ENCODE assay signal across 8 cellular contexts in the genomic region with DNA sequence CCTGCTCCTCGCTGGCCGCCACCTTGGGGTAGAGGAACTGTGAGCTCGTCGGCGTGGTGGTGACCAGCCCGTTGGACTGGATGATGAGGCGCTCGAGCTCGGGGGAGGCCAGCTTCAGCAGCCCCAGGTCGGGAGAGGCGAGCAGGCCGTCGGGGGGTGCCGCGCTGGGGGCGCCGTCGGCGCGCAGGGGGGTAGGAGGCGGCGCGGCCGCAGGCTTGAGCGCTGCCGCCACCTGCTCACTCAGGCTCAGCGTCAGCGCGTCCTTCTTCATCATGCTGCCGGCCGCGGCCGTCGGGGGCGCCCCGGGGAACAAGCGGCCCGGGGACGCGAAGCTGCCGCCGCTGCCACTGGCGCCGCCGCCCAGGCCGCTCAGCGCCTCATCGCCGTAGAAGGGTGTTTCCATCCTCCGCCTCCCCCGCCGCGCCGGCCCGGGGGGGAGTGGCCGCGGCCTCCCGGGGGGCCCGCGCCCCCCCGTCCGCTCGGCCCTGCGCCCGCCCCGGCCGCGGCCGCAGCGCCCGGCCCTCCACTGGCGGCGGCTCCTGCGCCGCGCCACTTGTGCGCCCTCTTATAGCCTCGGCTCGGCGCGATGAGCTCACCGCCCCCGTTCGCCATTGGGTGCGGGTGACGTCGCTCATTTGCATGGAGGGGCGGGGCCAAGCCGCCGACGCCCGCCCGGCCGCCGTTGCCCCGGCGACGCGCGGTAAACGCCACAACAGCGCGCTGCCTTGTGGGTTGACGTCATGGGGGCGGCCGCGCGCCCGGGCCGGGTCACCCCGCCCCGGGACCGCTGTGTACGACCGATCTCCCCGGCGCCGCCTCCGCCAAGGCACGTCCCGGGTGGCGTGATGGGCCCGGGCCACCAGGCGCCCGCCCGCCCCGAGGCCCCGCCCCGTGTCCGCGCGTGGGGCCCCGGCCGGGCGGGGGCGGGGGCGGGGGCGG. TPM values are rescaled to one million over a fixed set of nuclear protein-coding genes. Genes with fewer than 3 reads are reported as not detected.
DNase-seq lines count a peak whose midpoint lies in the region; ATAC-seq, FAIRE-seq and TF ChIP-seq lines count a peak whose summit lies in the region.

A gene (minus strand): TSS at position 541 of the 939 bp plus-strand sequence. CDS start 138 bp downstream, at position 403.

- no peaks in the 10 kb centered on the region for H3K27me3 ChIP-seq in iPS DF 6.9 (ENCODE audit: control insufficient read depth, insufficient read depth, low read length)
- H3K27me3 ChIP-seq in gastrocnemius medialis: no peaks in the 10 kb centered on the region

- CTCF ChIA-PET in A549 (lab: Yijun Ruan, JAX): interaction anchor here (0.9 to 10.2 kb wide), 11 partner anchors 10 to 138 kb away, joined by 3 to 158 read pairs (median 4); a partner anchor contains a TSS

- peak; percentile 92 for TF ChIP-seq POLR2A in A549 (IDR thresholded peaks at IDR 0.05; ENCODE audit: low read length)
- TF ChIP-seq POLR2A in GM18526 (IDR thresholded peaks at IDR 0.05; ENCODE audit: extremely low read depth, insufficient read length): peak; percentile 99
- peak; percentile 99 for TF ChIP-seq POLR2A in gastrocnemius medialis (IDR thresholded peaks at IDR 0.05)

- peak within 1 kb of the TSS; percentile 90 to 95 (median 93) for H3K4me3 Mint-ChIP-seq in brain

- H3K27me3 Mint-ChIP-seq in brain: peaks cover 13% of the 10 kb centered on the region

- peaks cover 28% of the 10 kb centered on the region for H3K36me3 Mint-ChIP-seq in brain

- peak within 1 kb of the TSS; percentile 98 to 100 (median 99) for H3K27ac Mint-ChIP-seq in brain

- H3K4me1 Mint-ChIP-seq in brain: peaks cover 51% of the 10 kb centered on the region

- H3K4me3 ChIP-seq in A549 (peak within 1 kb of the TSS; percentile 97), iPS DF 6.9 (ENCODE audit: low read length) (peak within 1 kb of the TSS; percentile 75), gastrocnemius medialis (peak within 1 kb of the TSS; percentile 78 to 98 (median 90))

- intact Hi-C loops in gastrocnemius medialis (cut with DNase I; ENCODE audit: low total_unique reads): loop anchor here (1.0 to 5.0 kb wide), 4 partner anchors 11 to 274 kb away; a partner anchor contains a TSS

- FAIRE-seq in A549 (lab: Jason Lieb, UNC): no peak

- ATAC-seq in A549: peak; percentile 64 to 72
- peak; percentile 50 for ATAC-seq in HG03064 (IDR thresholded peaks at IDR 0.05; ENCODE audit: low read depth, unreplicated experiment)
- ATAC-seq in gastrocnemius medialis: peak; percentile 60 to 66

- no peaks in the 10 kb centered on the region; the same call in 1 of the 2 replicates for H3K36me3 ChIP-seq in iPS DF 6.9 (ENCODE audit: control insufficient read depth, insufficient read depth, low read length)
- peaks cover 0 to 4% of the 10 kb centered on the region in 2 donors for H3K36me3 ChIP-seq in gastrocnemius medialis

- TF ChIP-seq EP300 in A549 (IDR thresholded peaks at IDR 0.05): no peak

- TF ChIP-seq RAD21 in A549 (conservative IDR thresholded peaks at IDR 0.05 in 1 of 2, IDR thresholded peaks at IDR 0.05 in 1 of 2): no peak

- peaks cover 26% of the 10 kb centered on the region for H3K4me1 ChIP-seq in A549
- peaks cover 2% of the 10 kb centered on the region; the same call in 1 of the 2 replicates for H3K4me1 ChIP-seq in iPS DF 6.9 (ENCODE audit: control insufficient read depth, insufficient read depth, low read length)
- H3K4me1 ChIP-seq in gastrocnemius medialis: peaks cover 22 to 37% of the 10 kb centered on the region in 2 donors

- H3K27ac ChIP-seq in A549: peak within 1 kb of the TSS; percentile 96 to 99
- H3K27ac ChIP-seq in iPS DF 6.9 (ENCODE audit: low read length): peak within 1 kb of the TSS; percentile 61
- H3K27ac ChIP-seq in gastrocnemius medialis: peak within 1 kb of the TSS; percentile 99 to 100 (median 100)

- in situ Hi-C loops in gastrocnemius medialis (cut with MboI; ENCODE audit: low sequenced_read_pairs in 4 of 4): no loop called here

- DNase-seq in A549 (ENCODE audit: low read depth in 1 of 2, low spot score in 1 of 2): peak; percentile 62 to 98
- peak; percentile 94 for DNase-seq in NCI-H2107 treated with DMSO at 0.1 percent for 48 hours (lab: John Stamatoyannopoulos, UW; ENCODE audit: unreplicated experiment)
- peak; percentile 99 for DNase-seq in UCSD-AML1 (lab: John Stamatoyannopoulos, UW; ENCODE audit: unreplicated experiment)
- no peak for DNase-seq in iPS DF 6.9 (ENCODE audit: low read depth, low spot score)
- DNase-seq in gastrocnemius medialis: peak; percentile 95 to 97

- TF ChIP-seq CTCF in A549 (IDR thresholded peaks at IDR 0.05): no peak
- TF ChIP-seq CTCF in brain (conservative IDR thresholded peaks at IDR 0.05): no peak
- peak in 1 of 5 experiments; percentile 7 for TF ChIP-seq CTCF in gastrocnemius medialis (IDR thresholded peaks at IDR 0.05 in 4 of 5, conservative IDR thresholded peaks at IDR 0.05 in 1 of 5)

- peak within 1 kb of the TSS; percentile 86 for H3K4me2 ChIP-seq in A549

- POLR2A ChIA-PET in A549 (lab: Yijun Ruan, JAX): interaction anchor here (0.5 to 5.8 kb wide), 38 partner anchors 9 to 172 kb away, joined by 3 to 235 read pairs (median 6); a partner anchor contains a TSS

- H3K9me3 Mint-ChIP-seq in brain: peaks cover 0 to 12% (median 5%) of the 10 kb centered on the region in 5 experiments

- H3K9me3 ChIP-seq in A549: no peaks in the 10 kb centered on the region
- H3K9me3 ChIP-seq in iPS DF 6.9 (ENCODE audit: control insufficient read depth, insufficient read depth, low read length): no peaks in the 10 kb centered on the region
- no peaks in the 10 kb centered on the region for H3K9me3 ChIP-seq in gastrocnemius medialis

- WGBS in A549 (ENCODE audit: missing lambda C conversion rate): no CpG with 5 or more reads among the region's 138 CpGs
- no CpG with 5 or more reads among the region's 138 CpGs for WGBS in iPS DF 6.9 (ENCODE audit: insufficient coverage, insufficient read length)

TF ChIP-seq in A549, 52 proteins besides CTCF, POLR2A, EP300 and RAD21 (continues in another document):
- TF ChIP-seq, protein P1, sequence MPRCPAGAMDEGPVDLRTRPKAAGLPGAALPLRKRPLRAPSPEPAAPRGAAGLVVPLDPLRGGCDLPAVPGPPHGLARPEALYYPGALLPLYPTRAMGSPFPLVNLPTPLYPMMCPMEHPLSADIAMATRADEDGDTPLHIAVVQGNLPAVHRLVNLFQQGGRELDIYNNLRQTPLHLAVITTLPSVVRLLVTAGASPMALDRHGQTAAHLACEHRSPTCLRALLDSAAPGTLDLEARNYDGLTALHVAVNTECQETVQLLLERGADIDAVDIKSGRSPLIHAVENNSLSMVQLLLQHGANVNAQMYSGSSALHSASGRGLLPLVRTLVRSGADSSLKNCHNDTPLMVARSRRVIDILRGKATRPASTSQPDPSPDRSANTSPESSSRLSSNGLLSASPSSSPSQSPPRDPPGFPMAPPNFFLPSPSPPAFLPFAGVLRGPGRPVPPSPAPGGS (IDR thresholded peaks at IDR 0.05): peak; percentile 89; the same call in 2 of the 3 replicates
- no peak for TF ChIP-seq MAZ (IDR thresholded peaks at IDR 0.05; ENCODE audit: borderline replicate concordance, low read depth, low read length)
- TF ChIP-seq FOSB (CRISPR knock-in tag; IDR thresholded peaks at IDR 0.05): no peak
- no peak for TF ChIP-seq FOXS1 (CRISPR knock-in tag; IDR thresholded peaks at IDR 0.05)
- TF ChIP-seq, protein P2, sequence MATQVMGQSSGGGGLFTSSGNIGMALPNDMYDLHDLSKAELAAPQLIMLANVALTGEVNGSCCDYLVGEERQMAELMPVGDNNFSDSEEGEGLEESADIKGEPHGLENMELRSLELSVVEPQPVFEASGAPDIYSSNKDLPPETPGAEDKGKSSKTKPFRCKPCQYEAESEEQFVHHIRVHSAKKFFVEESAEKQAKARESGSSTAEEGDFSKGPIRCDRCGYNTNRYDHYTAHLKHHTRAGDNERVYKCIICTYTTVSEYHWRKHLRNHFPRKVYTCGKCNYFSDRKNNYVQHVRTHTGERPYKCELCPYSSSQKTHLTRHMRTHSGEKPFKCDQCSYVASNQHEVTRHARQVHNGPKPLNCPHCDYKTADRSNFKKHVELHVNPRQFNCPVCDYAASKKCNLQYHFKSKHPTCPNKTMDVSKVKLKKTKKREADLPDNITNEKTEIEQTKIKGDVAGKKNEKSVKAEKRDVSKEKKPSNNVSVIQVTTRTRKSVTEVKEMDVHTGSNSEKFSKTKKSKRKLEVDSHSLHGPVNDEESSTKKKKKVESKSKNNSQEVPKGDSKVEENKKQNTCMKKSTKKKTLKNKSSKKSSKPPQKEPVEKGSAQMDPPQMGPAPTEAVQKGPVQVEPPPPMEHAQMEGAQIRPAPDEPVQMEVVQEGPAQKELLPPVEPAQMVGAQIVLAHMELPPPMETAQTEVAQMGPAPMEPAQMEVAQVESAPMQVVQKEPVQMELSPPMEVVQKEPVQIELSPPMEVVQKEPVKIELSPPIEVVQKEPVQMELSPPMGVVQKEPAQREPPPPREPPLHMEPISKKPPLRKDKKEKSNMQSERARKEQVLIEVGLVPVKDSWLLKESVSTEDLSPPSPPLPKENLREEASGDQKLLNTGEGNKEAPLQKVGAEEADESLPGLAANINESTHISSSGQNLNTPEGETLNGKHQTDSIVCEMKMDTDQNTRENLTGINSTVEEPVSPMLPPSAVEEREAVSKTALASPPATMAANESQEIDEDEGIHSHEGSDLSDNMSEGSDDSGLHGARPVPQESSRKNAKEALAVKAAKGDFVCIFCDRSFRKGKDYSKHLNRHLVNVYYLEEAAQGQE (IDR thresholded peaks at IDR 0.05): 0 out of 2 replicates have a peak, but pooled peaks have one; percentile 14
- no peak for TF ChIP-seq GATA3 (IDR thresholded peaks at IDR 0.05; ENCODE audit: borderline replicate concordance)
- peak; percentile 87 to 97 for TF ChIP-seq JUN (IDR thresholded peaks at IDR 0.05)
- TF ChIP-seq JUNB (IDR thresholded peaks at IDR 0.05): peak; percentile 27; the same call in 1 of the 2 replicates
- TF ChIP-seq, protein P3, sequence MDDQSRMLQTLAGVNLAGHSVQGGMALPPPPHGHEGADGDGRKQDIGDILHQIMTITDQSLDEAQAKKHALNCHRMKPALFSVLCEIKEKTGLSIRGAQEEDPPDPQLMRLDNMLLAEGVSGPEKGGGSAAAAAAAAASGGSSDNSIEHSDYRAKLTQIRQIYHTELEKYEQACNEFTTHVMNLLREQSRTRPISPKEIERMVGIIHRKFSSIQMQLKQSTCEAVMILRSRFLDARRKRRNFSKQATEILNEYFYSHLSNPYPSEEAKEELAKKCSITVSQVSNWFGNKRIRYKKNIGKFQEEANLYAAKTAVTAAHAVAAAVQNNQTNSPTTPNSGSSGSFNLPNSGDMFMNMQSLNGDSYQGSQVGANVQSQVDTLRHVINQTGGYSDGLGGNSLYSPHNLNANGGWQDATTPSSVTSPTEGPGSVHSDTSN (IDR thresholded peaks at IDR 0.05): peak; percentile 82; the same call in 1 of the 2 replicates

RNA-seq across cellular contexts. Expression of the gene that starts here (rescaled TPM):
- polyA plus RNA-seq in A549 (2011; rRNA removed): 52.9 and 68.9 TPM in 2 replicates
- polyA plus RNA-seq in A549 (2012; cell fraction: cytosol; rRNA removed): 96.0 and 202 TPM in 2 replicates
- 69.5 and 147 TPM in 2 replicates for polyA plus RNA-seq in A549 (2012; cell fraction: nucleus; rRNA removed)
- polyA plus RNA-seq in A549 (2017; fragmentation: RNase III; extraction: RNeasy Plus Mini Kit Qiagen cat#74134 plus additional on column Dnase treatment): 52.6 to 70.4 TPM (median 65.1 TPM) in 3 replicates
- 23.0 and 35.5 TPM in 2 replicates for polyA minus RNA-seq in A549 (2011; rRNA and poly(A)+ RNA removed)
- polyA plus RNA-seq in brain (ENCODE audit: insufficient read depth, low read depth, low replicate concordance): 159 TPM
- 100 to 1,000 TPM in 3 of 4 donors, 10 to 100 TPM in 1; 67.2 to 258 (median 221) TPM for total RNA-seq in gastrocnemius medialis
